8 cellular contexts compared by ENCODE assay signal in the genomic region with DNA sequence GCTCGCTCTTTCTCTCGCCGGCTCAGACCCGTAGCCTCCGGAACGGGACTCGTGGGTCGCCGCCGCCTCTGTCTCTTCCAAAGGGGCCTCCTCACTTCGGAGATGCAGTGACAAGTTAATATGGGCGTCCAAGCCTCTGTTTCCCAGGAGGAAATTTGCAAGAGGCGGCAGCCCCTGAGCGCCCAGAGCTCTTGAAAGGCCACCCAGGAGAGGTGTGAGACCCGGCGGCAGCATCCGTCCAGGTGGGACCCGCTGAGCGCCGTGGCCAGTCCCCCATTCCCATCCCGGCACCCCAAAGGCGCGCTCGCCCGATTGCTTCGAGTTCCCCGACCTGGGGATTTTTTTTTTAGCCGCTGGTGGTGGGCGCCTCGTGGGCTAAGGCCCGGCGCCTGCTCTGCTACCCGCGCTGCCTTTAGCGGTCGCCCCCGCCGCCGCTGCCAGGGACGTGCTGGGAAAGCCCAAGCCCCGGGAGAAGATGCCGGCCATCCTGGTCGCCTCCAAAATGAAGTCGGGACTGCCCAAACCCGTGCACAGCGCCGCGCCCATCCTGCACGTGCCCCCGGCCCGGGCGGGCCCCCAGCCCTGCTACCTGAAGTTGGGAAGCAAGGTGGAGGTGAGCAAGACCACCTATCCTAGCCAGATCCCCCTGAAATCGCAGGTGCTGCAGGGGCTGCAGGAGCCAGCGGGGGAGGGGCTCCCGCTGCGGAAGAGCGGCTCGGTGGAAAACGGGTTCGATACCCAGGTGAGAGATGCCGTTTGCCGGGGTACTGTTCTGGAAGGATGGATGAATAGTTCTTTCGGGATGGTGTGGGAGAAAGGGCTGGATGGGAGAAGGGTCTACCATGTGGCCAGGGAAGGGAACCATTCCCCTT. TPM values are rescaled to one million over a fixed set of nuclear protein-coding genes. Genes with fewer than 3 reads are reported as not detected.
A peak's percentile ranks its signal among the peaks of the same experiment; 100 is the strongest.
DNase-seq lines count a peak whose midpoint lies in the region; ATAC-seq and TF ChIP-seq lines count a peak whose summit lies in the region.

No MANE protein-coding gene starts in this region.

- no peak overlapping the region for H3K27ac Mint-ChIP-seq in activated naive CD8-positive, alpha-beta T cell treated with anti-CD3 and anti-CD28 coated beads, Interleukin-2, amount 50 U/mL, for 24 hours

- H3K9me3 ChIP-seq in DOHH2 (ENCODE audit: control insufficient read depth, insufficient read depth, low read length) = no peaks in the 10 kb centered on the region

- CTCF ChIA-PET in GM10248 (lab: Yijun Ruan, JAX) = interaction anchor here (0.9 to 1.6 kb wide), 2 partner anchors 30 to 643 kb away, joined by 3 read pairs; no protein-coding TSS in a partner anchor

- peak; percentile 5 for ATAC-seq in HG02884 (IDR thresholded peaks at IDR 0.05; ENCODE audit: unreplicated experiment)
- no peak for ATAC-seq in activated naive CD8-positive, alpha-beta T cell treated with anti-CD3 and anti-CD28 coated beads, Interleukin-2, amount 50 U/mL, for 24 hours
- no peak for ATAC-seq in HG03457 (IDR thresholded peaks at IDR 0.05; ENCODE audit: unreplicated experiment)

- H3K9me2 ChIP-seq in DOHH2 (replicated peaks; ENCODE audit: control insufficient read depth, low read length) = no peaks in the 10 kb centered on the region

- H3K27me3 ChIP-seq in DOHH2 (ENCODE audit: control insufficient read depth, low read length) (peaks cover 16% of the 10 kb centered on the region), kidney epithelial cell (ENCODE audit: control insufficient read depth, insufficient read depth, low read length) (no peaks in the 10 kb centered on the region)

- H3K4me1 Mint-ChIP-seq in activated naive CD8-positive, alpha-beta T cell treated with anti-CD3 and anti-CD28 coated beads, Interleukin-2, amount 50 U/mL, for 24 hours = peaks cover 23% of the 10 kb centered on the region

- no peak overlapping the region for H3K27ac ChIP-seq in DOHH2 (ENCODE audit: low read depth, low read length)
- peak overlapping the region; percentile 64 for H3K27ac ChIP-seq in substantia nigra (ENCODE audit: low read depth, low read length, poor library complexity, severe bottlenecking)

- H3K36me3 ChIP-seq in DOHH2 (ENCODE audit: control insufficient read depth, low read length) = no peaks in the 10 kb centered on the region
- H3K36me3 ChIP-seq in kidney epithelial cell (ENCODE audit: control insufficient read depth, insufficient read depth, low read length) = no peaks in the 10 kb centered on the region

- H3F3A ChIP-seq in DOHH2 (ENCODE audit: control insufficient read depth, insufficient read depth) = no peaks in the 10 kb centered on the region

- H3K4me1 ChIP-seq in DOHH2 (ENCODE audit: control insufficient read depth, low read length) = peaks cover 10% of the 10 kb centered on the region

- DNase-seq in activated naive CD8-positive, alpha-beta T cell treated with anti-CD3 and anti-CD28 coated beads, Interleukin-2, amount 50 U/mL, for 24 hours = peak; percentile 9
- no peak for DNase-seq in kidney epithelial cell (ENCODE audit: low read depth)
- DNase-seq in substantia nigra (lab: John Stamatoyannopoulos, UW) = peak in 5 of 49 donors; percentile 16 to 59 (median 47)
- no peak for DNase-seq in GM10248 (ENCODE audit: extremely low spot score)
- DNase-seq in putamen (ENCODE audit: low spot score) = no peak

- H3K4me3 ChIP-seq in DOHH2 (ENCODE audit: low read length) = peak overlapping the region; percentile 70
- peak overlapping the region; percentile 68 for H3K4me3 ChIP-seq in kidney epithelial cell (ENCODE audit: low read depth, low read length)

- no peaks in the 10 kb centered on the region for H3K36me3 Mint-ChIP-seq in activated naive CD8-positive, alpha-beta T cell treated with anti-CD3 and anti-CD28 coated beads, Interleukin-2, amount 50 U/mL, for 24 hours (ENCODE audit: low read depth)

- H3K4me2 ChIP-seq in DOHH2 (ENCODE audit: low read length) = peak overlapping the region; percentile 73

- peaks cover 43% of the 10 kb centered on the region for H3K27me3 Mint-ChIP-seq in activated naive CD8-positive, alpha-beta T cell treated with anti-CD3 and anti-CD28 coated beads, Interleukin-2, amount 50 U/mL, for 24 hours

- POLR2A ChIA-PET in GM10248 (lab: Yijun Ruan, JAX) = no interaction called here

- H3K9me3 Mint-ChIP-seq in activated naive CD8-positive, alpha-beta T cell treated with anti-CD3 and anti-CD28 coated beads, Interleukin-2, amount 50 U/mL, for 24 hours = no peaks in the 10 kb centered on the region

- H3K4me3 Mint-ChIP-seq in activated naive CD8-positive, alpha-beta T cell treated with anti-CD3 and anti-CD28 coated beads, Interleukin-2, amount 50 U/mL, for 24 hours = peak overlapping the region; percentile 77

- no peaks in the 10 kb centered on the region for H4K20me1 ChIP-seq in DOHH2 (ENCODE audit: control insufficient read depth, insufficient read depth, low read depth, low read length)

- TF ChIP-seq CTCF in DOHH2 (IDR thresholded peaks at IDR 0.05; ENCODE audit: low read depth, low read length, poor library complexity, severe bottlenecking) (no peak), kidney epithelial cell (IDR thresholded peaks at IDR 0.05; ENCODE audit: insufficient read depth, low read length, poor library complexity, severe bottlenecking) (no peak), GM10248 (IDR thresholded peaks at IDR 0.05; ENCODE audit: control extremely low read depth, extremely low read depth, low read depth, missing control alignments) (no peak)

- no peaks in the 10 kb centered on the region for H3K79me2 ChIP-seq in DOHH2 (ENCODE audit: control insufficient read depth, low read length)

RNA-seq across cellular contexts. Expression of gene NAV2, which starts 0.8 kb away (rescaled TPM):
- 41.5 and 48.7 TPM in 2 replicates for total RNA-seq in kidney epithelial cell
